ENCODE assay signal across 14 cellular contexts in genomic region chr7:1647961-1648631, GRCh38. TPM values are rescaled to one million over a fixed set of nuclear protein-coding genes. Genes with fewer than 3 reads are reported as not detected.
DNase-seq lines count a peak whose midpoint lies in the region; ATAC-seq and TF ChIP-seq lines count a peak whose summit lies in the region.
"Had no signal": no experiment of that assay in that cellular context is flagged by ENCODE, and none has a peak within 500 bp of the region (broad histone marks: within the 10 kb centered on the region; RNA-seq: fewer than 3 reads in every experiment).

No MANE protein-coding gene starts in this region.

- ATAC-seq in activated naive CD4-positive, alpha-beta T cell treated with anti-CD3 and anti-CD28 coated beads, Interleukin-2, amount 50 U/mL, for 72 hours, result no peak
- no peak for ATAC-seq in omental fat pad (ENCODE audit: low FRiP score)

- H3K9me3 ChIP-seq in adrenal gland (replicated peaks in 1 of 3) (no peaks in the 10 kb centered on the region), left ventricle myocardium inferior (replicated peaks) (no peaks in the 10 kb centered on the region)
- H3K9me3 ChIP-seq: uterus had no signal

- H3K4me1 ChIP-seq in adrenal gland (replicated peaks in 1 of 2) (peaks cover 0 to 14% of the 10 kb centered on the region in 2 donors), left ventricle myocardium inferior (peaks cover 29% of the 10 kb centered on the region)

- TF ChIP-seq POLR2A in adrenal gland (IDR thresholded peaks at IDR 0.05), result no peak

- no peak for TF ChIP-seq CTCF in adrenal gland (IDR thresholded peaks at IDR 0.05)
- TF ChIP-seq CTCF in left ventricle myocardium inferior (IDR thresholded peaks at IDR 0.05; ENCODE audit: borderline replicate concordance), result no peak
- no peak for TF ChIP-seq CTCF in omental fat pad (IDR thresholded peaks at IDR 0.05)

- H3K27ac Mint-ChIP-seq in activated naive CD4-positive, alpha-beta T cell treated with anti-CD3 and anti-CD28 coated beads, Interleukin-2, amount 50 U/mL, for 72 hours, result no peak overlapping the region
- H3K27ac Mint-ChIP-seq: activated CD4-positive, alpha-beta T cell treated with anti-CD3 and anti-CD28 coated beads, Interleukin-2, amount 10 ng/mL, durations not matched to agents 7 days and 5 days; dendritic cell treated with granulocyte-macrophage colony-stimulating factor and Interleukin-4, amounts not matched to agents 40 ng/mL and 50 ng/mL, for 4 days had no signal

- H3K4me3 ChIP-seq in H7 (ENCODE audit: insufficient read depth, low read depth, low read length), result no peak overlapping the region
- H3K4me3 ChIP-seq in adrenal gland, result no peak overlapping the region
- H3K4me3 ChIP-seq in left ventricle myocardium inferior, result peak overlapping the region; percentile 50

- no peaks in the 10 kb centered on the region for H3K9me3 Mint-ChIP-seq in activated naive CD4-positive, alpha-beta T cell treated with anti-CD3 and anti-CD28 coated beads, Interleukin-2, amount 50 U/mL, for 72 hours
- H3K9me3 Mint-ChIP-seq: activated CD4-positive, alpha-beta T cell treated with anti-CD3 and anti-CD28 coated beads, Interleukin-2, amount 10 ng/mL, durations not matched to agents 7 days and 5 days; dendritic cell treated with granulocyte-macrophage colony-stimulating factor and Interleukin-4, amounts not matched to agents 40 ng/mL and 50 ng/mL, for 4 days had no signal

- no peaks in the 10 kb centered on the region for H3K27me3 ChIP-seq in H7 (ENCODE audit: control insufficient read depth, insufficient read depth, low read length)
- H3K27me3 ChIP-seq in adrenal gland, result peaks cover 14% of the 10 kb centered on the region
- H3K27me3 ChIP-seq in left ventricle myocardium inferior (ENCODE audit: low read depth), result peaks cover 88% of the 10 kb centered on the region
- H3K27me3 ChIP-seq: uterus had no signal

- intact Hi-C loops in adrenal gland (cut with DNase I), result no loop called here
- intact Hi-C loops in left ventricle myocardium inferior (cut with micrococcal nuclease), result no loop called here

- H3K27ac ChIP-seq in adrenal gland, result no peak overlapping the region
- peak overlapping the region; percentile 92 for H3K27ac ChIP-seq in left ventricle myocardium inferior (replicated peaks)
- H3K27ac ChIP-seq: uterus had no signal

- no peaks in the 10 kb centered on the region for H3K36me3 Mint-ChIP-seq in activated naive CD4-positive, alpha-beta T cell treated with anti-CD3 and anti-CD28 coated beads, Interleukin-2, amount 50 U/mL, for 72 hours

- 20 to 48% (median 44%) methylated on average over 3 to 31 of the region's 31 CpGs for WGBS in adrenal gland, 4 donors

- DNase-seq in H7 (peak; percentile 80), adrenal gland (peak in 6 of 7 donors; percentile 40 to 79 (median 67)), left ventricle myocardium inferior (peak; percentile 82), retina (peak; percentile 77), islet precursor cell (no peak), GM19240 (ENCODE audit: insufficient read length, low spot score) (no peak), omental fat pad (ENCODE audit: low spot score) (no peak)
- no peak for DNase-seq in activated naive CD4-positive, alpha-beta T cell treated with anti-CD3 and anti-CD28 coated beads, Interleukin-2, amount 50 U/mL, for 72 hours (ENCODE audit: low spot score in 2 of 2)
- DNase-seq: activated CD4-positive, alpha-beta T cell treated with anti-CD3 and anti-CD28 coated beads, Interleukin-2, amount 10 ng/mL, durations not matched to agents 7 days and 5 days; activated naive CD4-positive, alpha-beta T cell; HCEC 1CT; Karpas-422 had no signal

- H3K36me3 ChIP-seq in H7 (replicated peaks; ENCODE audit: control insufficient read depth, insufficient read depth, low read length) (no peaks in the 10 kb centered on the region), adrenal gland (replicated peaks in 1 of 2) (no peaks in the 10 kb centered on the region), left ventricle myocardium inferior (no peaks in the 10 kb centered on the region)
- H3K36me3 ChIP-seq: uterus had no signal

RNA-seq across cellular contexts. Expression of gene ELFN1, which starts 22.0 kb away (rescaled TPM):
- total RNA-seq in H7 (2014; rRNA removed; shearing (Covaris generic)), result 16.0 and 19.9 TPM in 2 replicates
- 1 to 10 TPM in 4 of 8 donors, under 1 TPM in 4; 0.24 to 2.8 (median 1.0) TPM for total RNA-seq in adrenal gland
- 1 to 10 TPM in 1 of 3 donors, under 1 TPM in 2; 0.05 to 1.5 (median 0.80) TPM for polyA plus RNA-seq in adrenal gland
- total RNA-seq in left ventricle myocardium inferior, result 10.5 TPM
- under 1 TPM in 1 of 2 donors, not detected in 1; 0.07 TPM for total RNA-seq in activated naive CD4-positive, alpha-beta T cell treated with anti-CD3 and anti-CD28 coated beads, Interleukin-2, amount 50 U/mL, for 72 hours
- total RNA-seq in omental fat pad, result 1 to 10 TPM; 3.8 to 6.0 (median 4.1) TPM

Comparison
In these comparisons a context has a peak if more than half of its experiments do, and no peak if none do; other contexts are left out.
1. DNase-seq: peak in H7 (single experiment), adrenal gland (6 of 7), left ventricle myocardium inferior (single experiment) and retina (single experiment); none in activated naive CD4-positive, alpha-beta T cell treated with anti-CD3 and anti-CD28 coated beads, Interleukin-2, amount 50 U/mL, for 72 hours (0 of 2), islet precursor cell (single experiment), GM19240 (single experiment) and omental fat pad (single experiment).